8 cellular contexts compared by ENCODE assay signal in genomic region chr7:129825005-129825553, GRCh38.
DNase-seq lines count a peak whose midpoint lies in the region; ATAC-seq and TF ChIP-seq lines count a peak whose summit lies in the region.

No MANE protein-coding gene starts in this region.

- TF ChIP-seq CTCF in colonic mucosa (IDR thresholded peaks at IDR 0.05), result no peak

- H3K36me3 ChIP-seq in colonic mucosa, result no peaks in the 10 kb centered on the region

- H3K27ac ChIP-seq in colonic mucosa, result no peak overlapping the region

- no peaks in the 10 kb centered on the region for H3K36me3 Mint-ChIP-seq in activated naive CD4-positive, alpha-beta T cell treated with anti-CD3 and anti-CD28 coated beads for 36 hours (ENCODE audit: low read depth)

- H3K4me3 ChIP-seq in colonic mucosa, result peak overlapping the region; percentile 65

- H3K27ac Mint-ChIP-seq in activated naive CD4-positive, alpha-beta T cell treated with anti-CD3 and anti-CD28 coated beads for 36 hours, result no peak overlapping the region

- H3K4me3 Mint-ChIP-seq in activated naive CD4-positive, alpha-beta T cell treated with anti-CD3 and anti-CD28 coated beads for 36 hours, result peak overlapping the region; percentile 90

- intact Hi-C loops in activated naive CD4-positive, alpha-beta T cell treated with anti-CD3 and anti-CD28 coated beads for 36 hours (cut with micrococcal nuclease), result loop anchor here (1.0 to 5.0 kb wide), 9 partner anchors 44 to 607 kb away; partner anchors contain the start of gene SMKR1
- intact Hi-C loops in colonic mucosa (cut with DNase I), result loop anchor here (5.0 to 10.0 kb wide), 2 partner anchors 213 to 460 kb away; partner anchors contain the start of gene NRF1

- H3K9me3 ChIP-seq in colonic mucosa, result no peaks in the 10 kb centered on the region

- H3K27me3 Mint-ChIP-seq in activated naive CD4-positive, alpha-beta T cell treated with anti-CD3 and anti-CD28 coated beads for 36 hours (ENCODE audit: low read depth), result no peaks in the 10 kb centered on the region

- ATAC-seq in HG02610 (IDR thresholded peaks at IDR 0.05; ENCODE audit: unreplicated experiment) (peak; percentile 43), left lobe of liver (peak; percentile 37)

- peaks cover 5% of the 10 kb centered on the region for H3K4me1 ChIP-seq in colonic mucosa

- CTCF ChIA-PET in activated naive CD4-positive, alpha-beta T cell treated with anti-CD3 and anti-CD28 coated beads for 36 hours (lab: Charles Lee), result interaction anchor here (0.5 to 3.3 kb wide), 46 partner anchors 10 to 738 kb away, joined by 3 to 26 read pairs (median 3); partner anchors contain the start of gene NRF1

- H3K4me1 Mint-ChIP-seq in activated naive CD4-positive, alpha-beta T cell treated with anti-CD3 and anti-CD28 coated beads for 36 hours (ENCODE audit: low read depth), result peaks cover 17% of the 10 kb centered on the region

- H3K27me3 ChIP-seq in colonic mucosa, result no peaks in the 10 kb centered on the region

- no peaks in the 10 kb centered on the region for H3K9me3 Mint-ChIP-seq in activated naive CD4-positive, alpha-beta T cell treated with anti-CD3 and anti-CD28 coated beads for 36 hours

- H3K9ac ChIP-seq in colonic mucosa (ENCODE audit: low read depth in 2 of 2, low read length in 2 of 2), result peak overlapping the region; percentile 52 to 58

- peak; percentile 55 for DNase-seq in activated naive CD4-positive, alpha-beta T cell treated with anti-CD3 and anti-CD28 coated beads for 36 hours
- no peak for DNase-seq in activated naive CD4-positive, alpha-beta T cell (lab: John Stamatoyannopoulos, UW)
- DNase-seq in NCI-H1105 (lab: John Stamatoyannopoulos, UW) (peak; percentile 94), T follicular helper cell (ENCODE audit: low read depth) (peak; percentile 7), colonic mucosa (peak; percentile 77), left lobe of liver (ENCODE audit: low spot score) (peak; percentile 62)
- peak; percentile 33 to 37 for DNase-seq in stimulated activated CD8-positive, alpha-beta memory T cell treated with anti-CD3 and anti-CD28 coated beads, Interleukin-2, amount 100 ng/mL, for 48 hours (ENCODE audit: low read depth in 2 of 2)

Comparison
In these comparisons a context has a peak if more than half of its experiments do, and no peak if none do; other contexts are left out.
1. DNase-seq: peak in activated naive CD4-positive, alpha-beta T cell treated with anti-CD3 and anti-CD28 coated beads for 36 hours (single experiment), NCI-H1105 (single experiment), T follicular helper cell (single experiment), colonic mucosa (single experiment), left lobe of liver (single experiment) and stimulated activated CD8-positive, alpha-beta memory T cell treated with anti-CD3 and anti-CD28 coated beads, Interleukin-2, amount 100 ng/mL, for 48 hours (2 of 2); none in activated naive CD4-positive, alpha-beta T cell (0 of 4).